In the genomic region with DNA sequence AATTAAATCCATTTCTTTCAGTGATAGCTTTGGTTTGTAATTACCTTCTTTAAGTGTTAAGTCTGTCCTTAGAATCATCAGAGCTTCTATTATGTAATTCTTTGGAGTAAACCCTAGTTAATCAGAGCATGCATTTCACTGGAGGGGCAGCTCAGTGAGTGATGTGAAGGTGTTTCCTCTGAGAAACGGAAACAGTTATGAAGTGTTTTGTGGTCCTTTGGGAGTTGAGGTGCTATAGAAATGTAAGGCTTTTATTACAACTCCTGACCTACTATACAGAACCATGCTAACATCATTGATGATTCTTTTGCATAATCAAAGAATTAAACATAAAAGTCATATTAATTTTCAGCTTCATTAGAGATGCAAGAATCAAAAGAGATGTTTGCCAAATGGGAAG, we compare ENCODE assay signal across 18 cellular contexts.
DNase-seq lines count a peak whose midpoint lies in the region; ATAC-seq and TF ChIP-seq lines count a peak whose summit lies in the region.
"Had no signal": no experiment of that assay in that cellular context is flagged by ENCODE, and none has a peak within 500 bp of the region (broad histone marks: within the 10 kb centered on the region; RNA-seq: fewer than 3 reads in every experiment).

No MANE protein-coding gene starts in this region.

- no peaks in the 10 kb centered on the region for H3K9me3 Mint-ChIP-seq in activated B cell treated with CpG ODN at 0.5 μM for 24 hours
- H3K9me3 Mint-ChIP-seq in stimulated activated naive B cell treated with anti-CD40 and anti-IgM and Interleukin-4, amounts not matched to agents 10 μg/mL and 1 μg/mL and 100 μg/mL, for 72 hours = peaks cover 5 to 6% of the 10 kb centered on the region in 2 donors
- H3K9me3 Mint-ChIP-seq in T-helper 2 cell treated with Interferon-gamma antibody and Interleukin-4, amounts not matched to agents 5 μg/mL and 100 μg/mL, for 36 hours = no peaks in the 10 kb centered on the region

- CTCF ChIA-PET in activated B cell treated with CpG ODN at 0.5 μM for 24 hours (lab: Charles Lee) = no interaction called here

- POLR2A ChIA-PET in activated B cell treated with CpG ODN at 0.5 μM for 24 hours (lab: Charles Lee) = interaction anchor here (0.7 kb wide), 1 partner anchor 1155 kb away, joined by 3 read pairs; the partner anchor contains the start of gene AKR1B15

- H3K4me3 Mint-ChIP-seq in activated B cell treated with CpG ODN at 0.5 μM for 24 hours = no peak overlapping the region
- H3K4me3 Mint-ChIP-seq in stimulated activated naive B cell treated with anti-CD40 and anti-IgM and Interleukin-4, amounts not matched to agents 10 μg/mL and 1 μg/mL and 100 μg/mL, for 72 hours = no peak overlapping the region
- H3K4me3 Mint-ChIP-seq in T-helper 2 cell treated with Interferon-gamma antibody and Interleukin-4, amounts not matched to agents 5 μg/mL and 100 μg/mL, for 36 hours = no peak overlapping the region

- H3K27me3 Mint-ChIP-seq in activated B cell treated with CpG ODN at 0.5 μM for 24 hours = no peaks in the 10 kb centered on the region
- no peaks in the 10 kb centered on the region for H3K27me3 Mint-ChIP-seq in stimulated activated naive B cell treated with anti-CD40 and anti-IgM and Interleukin-4, amounts not matched to agents 10 μg/mL and 1 μg/mL and 100 μg/mL, for 72 hours
- H3K27me3 Mint-ChIP-seq in T-helper 2 cell treated with Interferon-gamma antibody and Interleukin-4, amounts not matched to agents 5 μg/mL and 100 μg/mL, for 36 hours (ENCODE audit: low read depth) = no peaks in the 10 kb centered on the region

- intact Hi-C loops in activated B cell treated with CpG ODN at 0.5 μM for 24 hours (cut with micrococcal nuclease) = no loop called here

- H3K4me1 Mint-ChIP-seq in activated B cell treated with CpG ODN at 0.5 μM for 24 hours = peaks cover 23% of the 10 kb centered on the region
- peaks cover 16 to 33% of the 10 kb centered on the region in 2 donors for H3K4me1 Mint-ChIP-seq in stimulated activated naive B cell treated with anti-CD40 and anti-IgM and Interleukin-4, amounts not matched to agents 10 μg/mL and 1 μg/mL and 100 μg/mL, for 72 hours
- no peaks in the 10 kb centered on the region for H3K4me1 Mint-ChIP-seq in T-helper 2 cell treated with Interferon-gamma antibody and Interleukin-4, amounts not matched to agents 5 μg/mL and 100 μg/mL, for 36 hours (ENCODE audit: low read depth)

- TF ChIP-seq POLR2A in GM18505 (IDR thresholded peaks at IDR 0.05; ENCODE audit: borderline replicate concordance, extremely low read depth, insufficient read depth, insufficient read length) = no peak

- no peak overlapping the region for H3K27ac Mint-ChIP-seq in activated B cell treated with CpG ODN at 0.5 μM for 24 hours
- H3K27ac Mint-ChIP-seq in stimulated activated naive B cell treated with anti-CD40 and anti-IgM and Interleukin-4, amounts not matched to agents 10 μg/mL and 1 μg/mL and 100 μg/mL, for 72 hours = no peak overlapping the region
- no peak overlapping the region for H3K27ac Mint-ChIP-seq in T-helper 2 cell treated with Interferon-gamma antibody and Interleukin-4, amounts not matched to agents 5 μg/mL and 100 μg/mL, for 36 hours

- TF ChIP-seq CTCF in activated B cell treated with CpG ODN at 0.5 μM for 24 hours (IDR thresholded peaks at IDR 0.05) = no peak

- ATAC-seq in GM21423 (IDR thresholded peaks at IDR 0.05; ENCODE audit: unreplicated experiment) = peak; percentile 44
- peak; percentile 52 for ATAC-seq in activated B cell treated with CpG ODN at 0.5 μM for 24 hours (ENCODE audit: low read depth)
- peak; percentile 67 to 71 for ATAC-seq in stimulated activated naive B cell treated with anti-CD40 and anti-IgM and Interleukin-4, amounts not matched to agents 10 μg/mL and 1 μg/mL and 100 μg/mL, for 72 hours (replicated peaks)
- ATAC-seq in GM18505 (IDR thresholded peaks at IDR 0.05; ENCODE audit: unreplicated experiment) = no peak
- ATAC-seq: Right ventricle myocardium inferior had no signal

- peaks cover 2% of the 10 kb centered on the region for H3K36me3 Mint-ChIP-seq in activated B cell treated with CpG ODN at 0.5 μM for 24 hours (ENCODE audit: low read depth)
- peaks cover 10 to 15% of the 10 kb centered on the region in 2 donors for H3K36me3 Mint-ChIP-seq in stimulated activated naive B cell treated with anti-CD40 and anti-IgM and Interleukin-4, amounts not matched to agents 10 μg/mL and 1 μg/mL and 100 μg/mL, for 72 hours
- H3K36me3 Mint-ChIP-seq in T-helper 2 cell treated with Interferon-gamma antibody and Interleukin-4, amounts not matched to agents 5 μg/mL and 100 μg/mL, for 36 hours (ENCODE audit: low read depth) = no peaks in the 10 kb centered on the region

- DNase-seq in NCI-H1436 (lab: John Stamatoyannopoulos, UW) (peak; percentile 4), NCI-H1436 treated with DMSO at 0.1 percent for 48 hours (lab: John Stamatoyannopoulos, UW) (no peak), activated B cell treated with CpG ODN at 0.5 μM for 24 hours (no peak), GDM1 (lab: John Stamatoyannopoulos, UW) (no peak)
- no peak for DNase-seq in stimulated activated naive B cell treated with anti-CD40 and anti-IgM and Interleukin-4, amounts not matched to agents 10 μg/mL and 1 μg/mL and 100 μg/mL, for 72 hours
- no peak for DNase-seq in T-helper 2 cell treated with Interferon-gamma antibody and Interleukin-4, amounts not matched to agents 5 μg/mL and 100 μg/mL, for 36 hours (ENCODE audit: low spot score)
- DNase-seq: 8988T, C1 segment of cervical spinal cord, DMS153, MG63, NCI-H1092 treated with DMSO at 0.1 percent for 48 hours, NCI-H1694 treated with DMSO at 0.1 percent for 48 hours, NCI-H446 treated with DMSO at 0.1 percent for 48 hours, Peyer's patch, T-helper 9 cell had no signal
